Comparison of ENCODE assay signal across 1 cellular context in the genomic region with DNA sequence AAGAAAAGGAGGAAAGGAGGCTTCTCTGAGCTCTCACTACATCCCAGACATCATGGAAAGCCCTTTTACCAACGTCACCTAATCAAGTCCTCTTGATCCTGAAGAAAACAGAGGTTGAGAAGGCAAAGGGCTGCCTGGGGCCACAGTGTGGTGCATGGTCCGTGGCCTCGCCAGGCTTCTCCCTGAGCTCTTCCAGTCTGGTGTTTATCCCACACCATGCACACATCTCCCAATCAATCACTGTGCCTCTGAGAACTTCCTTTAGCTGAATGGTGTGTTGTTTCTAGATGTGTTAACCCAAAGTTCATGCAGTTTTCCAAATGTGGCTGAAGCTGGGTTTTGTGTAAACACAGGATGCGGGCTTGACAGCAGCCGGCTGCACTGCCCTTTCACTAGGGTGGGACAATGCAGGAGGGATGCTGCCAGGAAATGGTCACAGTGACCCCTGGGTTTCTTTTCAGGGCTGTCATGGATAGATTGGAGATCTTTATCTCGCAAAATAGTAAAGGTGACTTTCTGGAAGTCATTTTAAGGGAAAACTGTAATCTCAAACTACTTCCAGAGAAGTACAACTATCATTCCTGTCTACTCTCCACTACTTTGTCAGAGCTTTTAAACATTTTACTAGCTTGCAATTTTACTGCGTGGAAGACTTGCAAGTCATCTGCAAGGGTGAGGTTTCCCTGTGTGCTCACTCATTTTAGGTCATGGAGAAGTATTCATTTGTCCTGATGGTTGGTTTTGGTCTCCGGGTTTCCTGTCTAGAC.
A peak's percentile ranks its signal among the peaks of the same experiment; 100 is the strongest.
TF ChIP-seq lines count a peak whose summit lies in the region.

No MANE protein-coding gene starts in this region.

TF ChIP-seq in HepG2, 621 proteins besides CTCF, POLR2A, EP300 and RAD21 (continued from another document and continues in another):
- no peak; the same call in 1 of the 2 replicates for TF ChIP-seq ZNF121 (CRISPR knock-in tag; IDR thresholded peaks at IDR 0.05)
- TF ChIP-seq FOXP1 (IDR thresholded peaks at IDR 0.05), result peak; percentile 87
- TF ChIP-seq FOXP1 (CRISPR knock-in tag; IDR thresholded peaks at IDR 0.05), result peak; percentile 99
- TF ChIP-seq AHR (CRISPR knock-in tag; IDR thresholded peaks at IDR 0.05), result peak; percentile 88; the same call in 1 of the 2 replicates
- TF ChIP-seq SMARCE1 (IDR thresholded peaks at IDR 0.05; ENCODE audit: borderline replicate concordance), result no peak
- TF ChIP-seq, protein P1, sequence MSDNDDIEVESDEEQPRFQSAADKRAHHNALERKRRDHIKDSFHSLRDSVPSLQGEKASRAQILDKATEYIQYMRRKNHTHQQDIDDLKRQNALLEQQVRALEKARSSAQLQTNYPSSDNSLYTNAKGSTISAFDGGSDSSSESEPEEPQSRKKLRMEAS (IDR thresholded peaks at IDR 0.05), result peak; percentile 96
- peak; percentile 62; the same call in 1 of the 2 replicates for TF ChIP-seq MED13 (CRISPR knock-in tag; IDR thresholded peaks at IDR 0.05)
- TF ChIP-seq ZNF460 (CRISPR knock-in tag; IDR thresholded peaks at IDR 0.05; ENCODE audit: borderline replicate concordance), result no peak; the same call in 1 of the 2 replicates
- peak; percentile 85; the same call in 1 of the 2 replicates for TF ChIP-seq PRMT3 (CRISPR knock-in tag; IDR thresholded peaks at IDR 0.05; ENCODE audit: borderline replicate concordance, low read depth)
- no peak for TF ChIP-seq ZNF282 (IDR thresholded peaks at IDR 0.05; ENCODE audit: partially characterized antibody)
- TF ChIP-seq ZNF333 (CRISPR knock-in tag; IDR thresholded peaks at IDR 0.05; ENCODE audit: borderline replicate concordance), result no peak
- TF ChIP-seq, protein P2, sequence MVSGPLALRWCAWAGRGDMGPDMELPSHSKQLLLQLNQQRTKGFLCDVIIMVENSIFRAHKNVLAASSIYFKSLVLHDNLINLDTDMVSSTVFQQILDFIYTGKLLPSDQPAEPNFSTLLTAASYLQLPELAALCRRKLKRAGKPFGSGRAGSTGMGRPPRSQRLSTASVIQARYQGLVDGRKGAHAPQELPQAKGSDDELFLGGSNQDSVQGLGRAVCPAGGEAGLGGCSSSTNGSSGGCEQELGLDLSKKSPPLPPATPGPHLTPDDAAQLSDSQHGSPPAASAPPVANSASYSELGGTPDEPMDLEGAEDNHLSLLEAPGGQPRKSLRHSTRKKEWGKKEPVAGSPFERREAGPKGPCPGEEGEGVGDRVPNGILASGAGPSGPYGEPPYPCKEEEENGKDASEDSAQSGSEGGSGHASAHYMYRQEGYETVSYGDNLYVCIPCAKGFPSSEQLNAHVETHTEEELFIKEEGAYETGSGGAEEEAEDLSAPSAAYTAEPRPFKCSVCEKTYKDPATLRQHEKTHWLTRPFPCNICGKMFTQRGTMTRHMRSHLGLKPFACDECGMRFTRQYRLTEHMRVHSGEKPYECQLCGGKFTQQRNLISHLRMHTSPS (CRISPR knock-in tag; IDR thresholded peaks at IDR 0.05; ENCODE audit: low read depth), result peak; percentile 79
- no peak for TF ChIP-seq ZKSCAN1 (IDR thresholded peaks at IDR 0.05; ENCODE audit: low read length)
- peak; percentile 100 for TF ChIP-seq RCOR2 (CRISPR knock-in tag; IDR thresholded peaks at IDR 0.05)
- no peak; the same call in 1 of the 2 replicates for TF ChIP-seq TP53 (CRISPR knock-in tag; conservative IDR thresholded peaks at IDR 0.05)
- TF ChIP-seq ZNF382 (CRISPR knock-in tag; IDR thresholded peaks at IDR 0.05; ENCODE audit: borderline replicate concordance), result no peak
- peak; percentile 98 for TF ChIP-seq HDAC1 (CRISPR knock-in tag; IDR thresholded peaks at IDR 0.05)
- no peak for TF ChIP-seq ZFP82 (CRISPR knock-in tag; IDR thresholded peaks at IDR 0.05; ENCODE audit: borderline replicate concordance)
- peak; percentile 65; the same call in 1 of the 3 replicates for TF ChIP-seq MXI1 (IDR thresholded peaks at IDR 0.05; ENCODE audit: borderline replicate concordance, low read depth, low read length)
- TF ChIP-seq, protein P3, sequence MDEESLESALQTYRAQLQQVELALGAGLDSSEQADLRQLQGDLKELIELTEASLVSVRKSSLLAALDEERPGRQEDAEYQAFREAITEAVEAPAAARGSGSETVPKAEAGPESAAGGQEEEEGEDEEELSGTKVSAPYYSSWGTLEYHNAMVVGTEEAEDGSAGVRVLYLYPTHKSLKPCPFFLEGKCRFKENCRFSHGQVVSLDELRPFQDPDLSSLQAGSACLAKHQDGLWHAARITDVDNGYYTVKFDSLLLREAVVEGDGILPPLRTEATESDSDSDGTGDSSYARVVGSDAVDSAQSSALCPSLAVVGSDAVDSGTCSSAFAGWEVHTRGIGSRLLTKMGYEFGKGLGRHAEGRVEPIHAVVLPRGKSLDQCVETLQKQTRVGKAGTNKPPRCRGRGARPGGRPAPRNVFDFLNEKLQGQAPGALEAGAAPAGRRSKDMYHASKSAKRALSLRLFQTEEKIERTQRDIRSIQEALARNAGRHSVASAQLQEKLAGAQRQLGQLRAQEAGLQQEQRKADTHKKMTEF (CRISPR knock-in tag; IDR thresholded peaks at IDR 0.05), result peak; percentile 99
- peak; percentile 92 for TF ChIP-seq ZNF749 (CRISPR knock-in tag; IDR thresholded peaks at IDR 0.05; ENCODE audit: borderline replicate concordance)
- TF ChIP-seq ZNF670 (CRISPR knock-in tag; IDR thresholded peaks at IDR 0.05; ENCODE audit: borderline replicate concordance), result peak; percentile 50; the same call in 1 of the 2 replicates
- no peak for TF ChIP-seq PHF20 (CRISPR knock-in tag; IDR thresholded peaks at IDR 0.05)
- peak; percentile 89 for TF ChIP-seq TCF7 (IDR thresholded peaks at IDR 0.05; ENCODE audit: low read depth)
- TF ChIP-seq FOXK2 (IDR thresholded peaks at IDR 0.05), result peak; percentile 94
- TF ChIP-seq ZNF331 (CRISPR knock-in tag; IDR thresholded peaks at IDR 0.05), result peak; percentile 97
- no peak for TF ChIP-seq ZNF850 (CRISPR knock-in tag; conservative IDR thresholded peaks at IDR 0.05)
- TF ChIP-seq HDAC2 (CRISPR knock-in tag; IDR thresholded peaks at IDR 0.05), result peak; percentile 100
- TF ChIP-seq ZFY (CRISPR knock-in tag; IDR thresholded peaks at IDR 0.05), result peak; percentile 30; the same call in 1 of the 2 replicates
- TF ChIP-seq, protein P4, sequence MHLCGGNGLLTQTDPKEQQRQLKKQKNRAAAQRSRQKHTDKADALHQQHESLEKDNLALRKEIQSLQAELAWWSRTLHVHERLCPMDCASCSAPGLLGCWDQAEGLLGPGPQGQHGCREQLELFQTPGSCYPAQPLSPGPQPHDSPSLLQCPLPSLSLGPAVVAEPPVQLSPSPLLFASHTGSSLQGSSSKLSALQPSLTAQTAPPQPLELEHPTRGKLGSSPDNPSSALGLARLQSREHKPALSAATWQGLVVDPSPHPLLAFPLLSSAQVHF (CRISPR knock-in tag; IDR thresholded peaks at IDR 0.05), result no peak
- TF ChIP-seq ZNF644 (CRISPR knock-in tag; IDR thresholded peaks at IDR 0.05; ENCODE audit: low read depth), result peak; percentile 97
- TF ChIP-seq ELF4 (CRISPR knock-in tag; IDR thresholded peaks at IDR 0.05; ENCODE audit: borderline replicate concordance), result no peak
- peak; percentile 27; the same call in 1 of the 2 replicates for TF ChIP-seq ZNF143 (CRISPR knock-in tag; IDR thresholded peaks at IDR 0.05)
- TF ChIP-seq SKI (IDR thresholded peaks at IDR 0.05; ENCODE audit: partially characterized antibody), result peak; percentile 83
- TF ChIP-seq SMC3 (IDR thresholded peaks at IDR 0.05; ENCODE audit: low read length), result peak; percentile 36; the same call in 1 of the 2 replicates
- TF ChIP-seq, protein P5, sequence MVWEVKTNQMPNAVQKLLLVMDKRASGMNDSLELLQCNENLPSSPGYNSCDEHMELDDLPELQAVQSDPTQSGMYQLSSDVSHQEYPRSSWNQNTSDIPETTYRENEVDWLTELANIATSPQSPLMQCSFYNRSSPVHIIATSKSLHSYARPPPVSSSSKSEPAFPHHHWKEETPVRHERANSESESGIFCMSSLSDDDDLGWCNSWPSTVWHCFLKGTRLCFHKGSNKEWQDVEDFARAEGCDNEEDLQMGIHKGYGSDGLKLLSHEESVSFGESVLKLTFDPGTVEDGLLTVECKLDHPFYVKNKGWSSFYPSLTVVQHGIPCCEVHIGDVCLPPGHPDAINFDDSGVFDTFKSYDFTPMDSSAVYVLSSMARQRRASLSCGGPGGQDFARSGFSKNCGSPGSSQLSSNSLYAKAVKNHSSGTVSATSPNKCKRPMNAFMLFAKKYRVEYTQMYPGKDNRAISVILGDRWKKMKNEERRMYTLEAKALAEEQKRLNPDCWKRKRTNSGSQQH (CRISPR knock-in tag; IDR thresholded peaks at IDR 0.05; ENCODE audit: low read depth), result no peak
- TF ChIP-seq NR2C2 (CRISPR knock-in tag; IDR thresholded peaks at IDR 0.05; ENCODE audit: borderline replicate concordance), result peak; percentile 87
- peak; percentile 78; the same call in 1 of the 2 replicates for TF ChIP-seq DMAP1 (CRISPR knock-in tag; IDR thresholded peaks at IDR 0.05)
- peak; percentile 91 for TF ChIP-seq RELA (CRISPR knock-in tag; IDR thresholded peaks at IDR 0.05)
- TF ChIP-seq, protein P6, sequence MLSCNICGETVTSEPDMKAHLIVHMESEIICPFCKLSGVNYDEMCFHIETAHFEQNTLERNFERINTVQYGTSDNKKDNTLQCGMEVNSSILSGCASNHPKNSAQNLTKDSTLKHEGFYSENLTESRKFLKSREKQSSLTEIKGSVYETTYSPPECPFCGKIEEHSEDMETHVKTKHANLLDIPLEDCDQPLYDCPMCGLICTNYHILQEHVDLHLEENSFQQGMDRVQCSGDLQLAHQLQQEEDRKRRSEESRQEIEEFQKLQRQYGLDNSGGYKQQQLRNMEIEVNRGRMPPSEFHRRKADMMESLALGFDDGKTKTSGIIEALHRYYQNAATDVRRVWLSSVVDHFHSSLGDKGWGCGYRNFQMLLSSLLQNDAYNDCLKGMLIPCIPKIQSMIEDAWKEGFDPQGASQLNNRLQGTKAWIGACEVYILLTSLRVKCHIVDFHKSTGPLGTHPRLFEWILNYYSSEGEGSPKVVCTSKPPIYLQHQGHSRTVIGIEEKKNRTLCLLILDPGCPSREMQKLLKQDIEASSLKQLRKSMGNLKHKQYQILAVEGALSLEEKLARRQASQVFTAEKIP (CRISPR knock-in tag; IDR thresholded peaks at IDR 0.05; ENCODE audit: borderline replicate concordance), result no peak
- no peak for TF ChIP-seq ARNT (IDR thresholded peaks at IDR 0.05)
- TF ChIP-seq ZNF619 (CRISPR knock-in tag; IDR thresholded peaks at IDR 0.05), result no peak
- TF ChIP-seq, protein P7, sequence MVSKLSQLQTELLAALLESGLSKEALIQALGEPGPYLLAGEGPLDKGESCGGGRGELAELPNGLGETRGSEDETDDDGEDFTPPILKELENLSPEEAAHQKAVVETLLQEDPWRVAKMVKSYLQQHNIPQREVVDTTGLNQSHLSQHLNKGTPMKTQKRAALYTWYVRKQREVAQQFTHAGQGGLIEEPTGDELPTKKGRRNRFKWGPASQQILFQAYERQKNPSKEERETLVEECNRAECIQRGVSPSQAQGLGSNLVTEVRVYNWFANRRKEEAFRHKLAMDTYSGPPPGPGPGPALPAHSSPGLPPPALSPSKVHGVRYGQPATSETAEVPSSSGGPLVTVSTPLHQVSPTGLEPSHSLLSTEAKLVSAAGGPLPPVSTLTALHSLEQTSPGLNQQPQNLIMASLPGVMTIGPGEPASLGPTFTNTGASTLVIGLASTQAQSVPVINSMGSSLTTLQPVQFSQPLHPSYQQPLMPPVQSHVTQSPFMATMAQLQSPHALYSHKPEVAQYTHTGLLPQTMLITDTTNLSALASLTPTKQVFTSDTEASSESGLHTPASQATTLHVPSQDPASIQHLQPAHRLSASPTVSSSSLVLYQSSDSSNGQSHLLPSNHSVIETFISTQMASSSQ (IDR thresholded peaks at IDR 0.05; ENCODE audit: low read depth), result peak; percentile 76
- TF ChIP-seq, protein P7 (CRISPR knock-in tag; IDR thresholded peaks at IDR 0.05; ENCODE audit: borderline replicate concordance), result peak; percentile 97
- TF ChIP-seq, protein P8, sequence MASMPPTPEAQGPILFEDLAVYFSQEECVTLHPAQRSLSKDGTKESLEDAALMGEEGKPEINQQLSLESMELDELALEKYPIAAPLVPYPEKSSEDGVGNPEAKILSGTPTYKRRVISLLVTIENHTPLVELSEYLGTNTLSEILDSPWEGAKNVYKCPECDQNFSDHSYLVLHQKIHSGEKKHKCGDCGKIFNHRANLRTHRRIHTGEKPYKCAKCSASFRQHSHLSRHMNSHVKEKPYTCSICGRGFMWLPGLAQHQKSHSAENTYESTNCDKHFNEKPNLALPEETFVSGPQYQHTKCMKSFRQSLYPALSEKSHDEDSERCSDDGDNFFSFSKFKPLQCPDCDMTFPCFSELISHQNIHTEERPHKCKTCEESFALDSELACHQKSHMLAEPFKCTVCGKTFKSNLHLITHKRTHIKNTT (CRISPR knock-in tag; IDR thresholded peaks at IDR 0.05), result no peak
- TF ChIP-seq ZNF441 (CRISPR knock-in tag; IDR thresholded peaks at IDR 0.05; ENCODE audit: borderline replicate concordance), result peak; percentile 80
- TF ChIP-seq, protein P9, sequence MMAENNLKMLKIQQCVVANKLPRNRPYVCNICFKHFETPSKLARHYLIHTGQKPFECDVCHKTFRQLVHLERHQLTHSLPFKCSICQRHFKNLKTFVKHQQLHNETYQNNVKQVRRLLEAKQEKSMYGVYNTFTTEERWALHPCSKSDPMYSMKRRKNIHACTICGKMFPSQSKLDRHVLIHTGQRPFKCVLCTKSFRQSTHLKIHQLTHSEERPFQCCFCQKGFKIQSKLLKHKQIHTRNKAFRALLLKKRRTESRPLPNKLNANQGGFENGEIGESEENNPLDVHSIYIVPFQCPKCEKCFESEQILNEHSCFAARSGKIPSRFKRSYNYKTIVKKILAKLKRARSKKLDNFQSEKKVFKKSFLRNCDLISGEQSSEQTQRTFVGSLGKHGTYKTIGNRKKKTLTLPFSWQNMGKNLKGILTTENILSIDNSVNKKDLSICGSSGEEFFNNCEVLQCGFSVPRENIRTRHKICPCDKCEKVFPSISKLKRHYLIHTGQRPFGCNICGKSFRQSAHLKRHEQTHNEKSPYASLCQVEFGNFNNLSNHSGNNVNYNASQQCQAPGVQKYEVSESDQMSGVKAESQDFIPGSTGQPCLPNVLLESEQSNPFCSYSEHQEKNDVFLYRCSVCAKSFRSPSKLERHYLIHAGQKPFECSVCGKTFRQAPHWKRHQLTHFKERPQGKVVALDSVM (CRISPR knock-in tag; IDR thresholded peaks at IDR 0.05), result no peak
- TF ChIP-seq TBP (CRISPR knock-in tag; IDR thresholded peaks at IDR 0.05), result no peak
- peak; percentile 84; the same call in 1 of the 2 replicates for TF ChIP-seq ZNF607 (CRISPR knock-in tag; IDR thresholded peaks at IDR 0.05; ENCODE audit: borderline replicate concordance)
- no peak for TF ChIP-seq PCBP1 (IDR thresholded peaks at IDR 0.05; ENCODE audit: borderline replicate concordance, low read depth, low read length)
